ENCODE assay signal across 6 cellular contexts in the genomic region with DNA sequence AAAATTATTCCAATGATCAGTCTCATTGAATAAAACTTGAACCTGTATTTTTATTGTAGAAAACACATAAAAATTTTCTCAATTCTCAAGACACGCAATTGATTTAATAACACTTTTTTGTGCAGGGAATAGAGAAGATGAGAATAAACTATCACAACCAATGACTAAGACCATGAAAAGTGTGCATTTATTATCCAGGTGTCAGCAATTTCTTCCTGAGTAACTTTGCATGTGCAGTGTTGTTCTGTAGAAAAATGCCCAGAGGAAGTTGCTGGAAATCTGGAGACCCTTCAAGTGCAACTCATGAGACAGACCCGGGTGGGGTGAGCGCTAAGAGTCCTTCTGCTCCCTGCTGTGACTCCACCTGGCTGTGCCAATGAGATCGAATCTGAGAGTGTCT.
"Had no signal": no experiment of that assay in that cellular context is flagged by ENCODE, and none has a peak within 500 bp of the region (broad histone marks: within the 10 kb centered on the region; RNA-seq: fewer than 3 reads in every experiment).

No MANE protein-coding gene starts in this region.

- DNase-seq: GOT3, H7, HFFc6 had no signal

- H3K4me3 Mint-ChIP-seq: HFFc6 had no signal

- H3K27ac Mint-ChIP-seq: HFFc6 had no signal

- ATAC-seq: HCT116, HepG2, K562 had no signal
